9 cellular contexts compared by ENCODE assay signal in genomic region chr6:28125396-28125795, GRCh38. TPM values are rescaled to one million over a fixed set of nuclear protein-coding genes. Genes with fewer than 3 reads are reported as not detected.
DNase-seq lines count a peak whose midpoint lies in the region; ATAC-seq and TF ChIP-seq lines count a peak whose summit lies in the region.
"Had no signal": no experiment of that assay in that cellular context is flagged by ENCODE, and none has a peak within 500 bp of the region (broad histone marks: within the 10 kb centered on the region; RNA-seq: fewer than 3 reads in every experiment).

No MANE protein-coding gene starts in this region.

- no peaks in the 10 kb centered on the region for H4K20me1 ChIP-seq in OCI-LY1 (ENCODE audit: insufficient read depth, low read length)

- CTCF ChIA-PET in activated CD8-positive, alpha-beta memory T cell treated with anti-CD3 and anti-CD28 coated beads, Interleukin-2, amount 10 ng/mL, durations not matched to agents 7 days and 5 days (lab: Charles Lee) = interaction anchor here (0.6 to 2.1 kb wide), 5 partner anchors 11 to 231 kb away, joined by 3 to 7 read pairs (median 6); partner anchors contain the start of gene ZKSCAN8
- CTCF ChIA-PET in RWPE1 (lab: Yijun Ruan, JAX) = no interaction called here

- H3K4me1 ChIP-seq in OCI-LY1 (ENCODE audit: insufficient read depth, low read length, severe bottlenecking) (peaks cover 28% of the 10 kb centered on the region), endocrine pancreas (ENCODE audit: control insufficient read depth, insufficient read depth, low read length) (no peaks in the 10 kb centered on the region), skeletal muscle satellite cell (ENCODE audit: control insufficient read depth, insufficient read depth, low read length) (peaks cover 5% of the 10 kb centered on the region), tibial nerve (peaks cover 0 to 22% (median 6%) of the 10 kb centered on the region in 4 donors)

- TF ChIP-seq POLR2A in tibial nerve (IDR thresholded peaks at IDR 0.05) = no peak

- no peaks in the 10 kb centered on the region for H3K9me2 ChIP-seq in OCI-LY1 (ENCODE audit: low read depth, low read length)

- WGBS in tibial nerve, 2 donors = 71 to 82% methylated on average over 3 to 4 of the region's 4 CpGs

- H3K9me3 ChIP-seq in OCI-LY1 (ENCODE audit: low read length) (no peaks in the 10 kb centered on the region; the same call in 1 of the 2 replicates), endocrine pancreas (ENCODE audit: control insufficient read depth, low read length) (no peaks in the 10 kb centered on the region), skeletal muscle satellite cell (replicated peaks; ENCODE audit: low read length) (no peaks in the 10 kb centered on the region), tibial nerve (no peaks in the 10 kb centered on the region)

- DNase-seq in activated CD8-positive, alpha-beta memory T cell treated with anti-CD3 and anti-CD28 coated beads, Interleukin-2, amount 10 ng/mL, durations not matched to agents 7 days and 5 days = no peak
- no peak for DNase-seq in activated CD8-positive, alpha-beta memory T cell treated with anti-CD3 and anti-CD28 coated beads, Interleukin-2, amount 50 U/mL, for 4 hours
- DNase-seq in RWPE1 (ENCODE audit: low spot score) (no peak), tibial nerve (ENCODE audit: low spot score in 2 of 2) (no peak), CD1c-positive myeloid dendritic cell (ENCODE audit: extremely low spot score) (no peak)
- DNase-seq: stimulated activated CD4-positive, alpha-beta T cell treated with anti-CD3 and anti-CD28 coated beads, Interleukin-4, amount 100 ng/mL, for 1 hour had no signal

- no peak for TF ChIP-seq CTCF in OCI-LY1 (IDR thresholded peaks at IDR 0.05; ENCODE audit: low read length)
- TF ChIP-seq CTCF in RWPE1 (conservative IDR thresholded peaks at IDR 0.05; ENCODE audit: low read depth) = no peak
- no peak for TF ChIP-seq CTCF in tibial nerve (IDR thresholded peaks at IDR 0.05)

- H3K27me3 Mint-ChIP-seq in activated CD8-positive, alpha-beta memory T cell treated with anti-CD3 and anti-CD28 coated beads, Interleukin-2, amount 10 ng/mL, durations not matched to agents 7 days and 5 days = no peaks in the 10 kb centered on the region

- H3K27ac Mint-ChIP-seq in activated CD8-positive, alpha-beta memory T cell treated with anti-CD3 and anti-CD28 coated beads, Interleukin-2, amount 10 ng/mL, durations not matched to agents 7 days and 5 days = peak overlapping the region; percentile 93

- no peaks in the 10 kb centered on the region for H3K9me3 Mint-ChIP-seq in activated CD8-positive, alpha-beta memory T cell treated with anti-CD3 and anti-CD28 coated beads, Interleukin-2, amount 10 ng/mL, durations not matched to agents 7 days and 5 days (ENCODE audit: low read depth)

- H3K4me3 ChIP-seq in OCI-LY1 (ENCODE audit: low read depth, low read length, poor library complexity, severe bottlenecking) = peak overlapping the region; percentile 79
- peak overlapping the region; percentile 99 for H3K4me3 ChIP-seq in endocrine pancreas (ENCODE audit: control insufficient read depth, insufficient read depth, low read length)
- no peak overlapping the region for H3K4me3 ChIP-seq in skeletal muscle satellite cell (ENCODE audit: low read length)
- H3K4me3 ChIP-seq in tibial nerve = no peak overlapping the region

- H3K4me2 ChIP-seq in OCI-LY1 (ENCODE audit: low read length) (peak overlapping the region; percentile 98), skeletal muscle satellite cell (ENCODE audit: low read length) (peak overlapping the region; percentile 80)

- peak overlapping the region; percentile 24 for H3K27ac ChIP-seq in OCI-LY1 (ENCODE audit: low read depth, low read length, poor library complexity, severe bottlenecking)
- H3K27ac ChIP-seq in RWPE1 = no peak overlapping the region
- H3K27ac ChIP-seq in tibial nerve = peak overlapping the region in 1 of 4 donors; percentile 69

- no peak overlapping the region for H2AFZ ChIP-seq in OCI-LY1 (ENCODE audit: low read length)

- H3K27me3 ChIP-seq in OCI-LY1 (ENCODE audit: insufficient read depth, low read length) = no peaks in the 10 kb centered on the region
- no peaks in the 10 kb centered on the region for H3K27me3 ChIP-seq in endocrine pancreas (ENCODE audit: control insufficient read depth, insufficient read depth, low read length)
- no peaks in the 10 kb centered on the region for H3K27me3 ChIP-seq in skeletal muscle satellite cell (ENCODE audit: control insufficient read depth, insufficient read depth, low read length)
- H3K27me3 ChIP-seq in tibial nerve = no peaks in the 10 kb centered on the region

- peaks cover 58% of the 10 kb centered on the region for H3K4me1 Mint-ChIP-seq in activated CD8-positive, alpha-beta memory T cell treated with anti-CD3 and anti-CD28 coated beads, Interleukin-2, amount 10 ng/mL, durations not matched to agents 7 days and 5 days

- no peak for TF ChIP-seq EP300 in tibial nerve (IDR thresholded peaks at IDR 0.05)

- no peaks in the 10 kb centered on the region for H3F3A ChIP-seq in OCI-LY1 (ENCODE audit: insufficient read depth, low read length)

- POLR2A ChIA-PET in RWPE1 (lab: Yijun Ruan, JAX; ENCODE audit: low non-redundant PET) = interaction anchor here (1.5 kb wide), 1 partner anchor 16 kb away, joined by 5 read pairs; the partner anchor contains the start of gene ZKSCAN8

- peaks cover 17% of the 10 kb centered on the region; the same call in 1 of the 2 replicates for H3K79me2 ChIP-seq in OCI-LY1 (ENCODE audit: insufficient read depth, low read length)

- peaks cover 43% of the 10 kb centered on the region for H3K36me3 ChIP-seq in OCI-LY1 (ENCODE audit: insufficient read depth, low read length)
- H3K36me3 ChIP-seq in endocrine pancreas (ENCODE audit: control insufficient read depth, insufficient read depth, low read length) = no peaks in the 10 kb centered on the region
- peaks cover 16% of the 10 kb centered on the region for H3K36me3 ChIP-seq in skeletal muscle satellite cell (ENCODE audit: insufficient read depth, low read length)
- H3K36me3 ChIP-seq in tibial nerve = peaks cover 0 to 55% (median 0%) of the 10 kb centered on the region in 3 donors

- H3K9ac ChIP-seq in OCI-LY1 (ENCODE audit: low read length) (peak overlapping the region; percentile 88), endocrine pancreas (ENCODE audit: control insufficient read depth, insufficient read depth, low read length) (no peak overlapping the region), skeletal muscle satellite cell (ENCODE audit: low read depth, low read length) (peak overlapping the region; percentile 80)

- no peak for ATAC-seq in activated CD8-positive, alpha-beta memory T cell treated with anti-CD3 and anti-CD28 coated beads, Interleukin-2, amount 10 ng/mL, durations not matched to agents 7 days and 5 days

- H3K4me3 Mint-ChIP-seq in activated CD8-positive, alpha-beta memory T cell treated with anti-CD3 and anti-CD28 coated beads, Interleukin-2, amount 10 ng/mL, durations not matched to agents 7 days and 5 days = peak overlapping the region; percentile 87

- H3K36me3 Mint-ChIP-seq in activated CD8-positive, alpha-beta memory T cell treated with anti-CD3 and anti-CD28 coated beads, Interleukin-2, amount 10 ng/mL, durations not matched to agents 7 days and 5 days = peaks cover 49% of the 10 kb centered on the region

RNA-seq across cellular contexts. Expression of gene ZSCAN16, which starts 1.0 kb away (rescaled TPM):
- 1 to 10 TPM; 4.6 to 7.5 TPM for total RNA-seq in activated CD8-positive, alpha-beta memory T cell treated with anti-CD3 and anti-CD28 coated beads, Interleukin-2, amount 10 ng/mL, durations not matched to agents 7 days and 5 days
- 2.0 and 2.3 TPM in 2 replicates for total RNA-seq in skeletal muscle satellite cell (2012; rRNA removed)
- 1 to 10 TPM in 3 of 4 donors, under 1 TPM in 1; 0.78 to 9.9 (median 3.6) TPM for total RNA-seq in tibial nerve

RNA-seq across cellular contexts. Expression of gene ZKSCAN8, which starts 16.3 kb away (rescaled TPM):
- 10 to 100 TPM; 21.4 to 21.8 TPM for total RNA-seq in activated CD8-positive, alpha-beta memory T cell treated with anti-CD3 and anti-CD28 coated beads, Interleukin-2, amount 10 ng/mL, durations not matched to agents 7 days and 5 days
- 9.1 and 10.0 TPM in 2 replicates for total RNA-seq in skeletal muscle satellite cell (2012; rRNA removed)
- 10 to 100 TPM; 19.8 to 38.4 (median 24.8) TPM for total RNA-seq in tibial nerve

RNA-seq across cellular contexts. Expression of gene ZNF165, which starts 45.0 kb away (rescaled TPM):
- total RNA-seq in activated CD8-positive, alpha-beta memory T cell treated with anti-CD3 and anti-CD28 coated beads, Interleukin-2, amount 10 ng/mL, durations not matched to agents 7 days and 5 days = under 1 TPM; 0.61 to 0.70 TPM
- total RNA-seq in skeletal muscle satellite cell (2012; rRNA removed) = 0.51 and 0.66 TPM in 2 replicates
- total RNA-seq in tibial nerve = 1 to 10 TPM in 1 of 4 donors, under 1 TPM in 3; 0.30 to 2.2 (median 0.43) TPM

Comparison
In these comparisons a context has a peak if more than half of its experiments do, and no peak if none do; other contexts are left out.
1. H3K4me3 ChIP-seq: peak in OCI-LY1 (single experiment) and endocrine pancreas (single experiment); none in skeletal muscle satellite cell (single experiment) and tibial nerve (0 of 4).